25 cellular contexts compared by ENCODE assay signal in the genomic region with DNA sequence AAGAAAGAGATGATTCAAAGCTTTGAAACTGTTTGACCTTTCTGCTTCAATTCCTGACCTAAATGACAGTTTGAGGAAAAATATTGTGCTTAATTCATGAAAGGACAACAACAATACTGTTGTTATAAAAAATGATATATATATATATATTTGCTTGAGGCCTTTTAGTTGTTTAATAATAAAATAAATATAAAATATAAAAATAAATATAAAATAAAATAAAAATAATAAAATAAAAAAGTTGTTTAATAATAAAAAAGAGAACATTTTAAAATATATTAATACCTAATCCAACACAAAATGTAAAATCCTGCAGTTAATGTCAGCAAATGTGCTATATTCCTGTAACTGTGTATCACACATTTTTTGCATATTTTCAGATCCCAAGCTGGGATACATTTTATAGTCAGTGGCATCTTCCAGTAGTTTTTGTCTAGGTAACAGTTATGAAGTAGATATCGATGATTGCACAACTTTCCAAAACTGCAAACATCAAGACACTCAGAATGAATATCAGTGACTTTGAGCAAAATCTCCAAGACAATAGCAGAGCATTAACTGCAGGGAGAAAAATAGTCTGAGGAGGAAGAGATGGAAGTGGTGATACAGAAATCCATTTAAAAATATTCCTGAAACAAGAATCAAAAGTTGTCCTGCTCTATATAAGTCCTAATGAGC.
"Had no signal": no experiment of that assay in that cellular context is flagged by ENCODE, and none has a peak within 500 bp of the region (broad histone marks: within the 10 kb centered on the region; RNA-seq: fewer than 3 reads in every experiment).

No MANE protein-coding gene starts in this region.

- H3K4me3 ChIP-seq: left ventricle myocardium inferior, lung, ovary, prostate gland, sigmoid colon, smooth muscle cell, tibial nerve, uterus had no signal

- H3K27ac ChIP-seq: left ventricle myocardium inferior, ovary, prostate gland, sigmoid colon, tibial nerve, uterus had no signal

- DNase-seq: hypothalamus; immature natural killer cell; left ventricle myocardium inferior; mesendoderm; naive B cell; ovary; posterior cingulate gyrus; retina; right cardiac atrium; sigmoid colon; stimulated activated CD4-positive, alpha-beta T cell treated with anti-CD3 and anti-CD28 coated beads, Interleukin-1b, Interleukin-23, amount 100 ng/mL, for 48 hours; stimulated activated CD4-positive, alpha-beta T cell treated with anti-CD3 and anti-CD28 coated beads, Interleukin-2, amount 100 ng/mL, for 48 hours; stimulated activated CD4-positive, alpha-beta T cell treated with anti-CD3 and anti-CD28 coated beads, Interleukin-4, amount 100 ng/mL, for 4 hours; stimulated activated CD8-positive, alpha-beta memory T cell treated with anti-CD3 and anti-CD28 coated beads, Interleukin-4, amount 100 ng/mL, for 48 hours; stimulated activated naive CD4-positive, alpha-beta T cell treated with Interleukin-2 at 50 U/mL for 16 hours; stimulated activated naive CD8-positive, alpha-beta T cell treated with anti-CD3 and anti-CD28 coated beads, Interleukin-15, amount 100 ng/mL, for 72 hours; substantia nigra; uterus had no signal

- H3K9me3 ChIP-seq: left ventricle myocardium inferior, ovary, prostate gland, sigmoid colon, tibial nerve, uterus had no signal

- H3K4me1 ChIP-seq: left ventricle myocardium inferior, prostate gland, sigmoid colon, tibial nerve, uterus had no signal

- H3K27me3 ChIP-seq: ovary, sigmoid colon, tibial nerve, uterus had no signal

- FAIRE-seq: islet of Langerhans had no signal

- ATAC-seq: natural killer cell treated with Interleukin-12 subunit alpha and Interleukin-12 subunit beta and Interleukin-15 and Interleukin-18, amount 100 ng/mL, for 72 hours; right cardiac atrium; stimulated activated memory B cell treated with anti-CD40 and anti-IgM and Interleukin-4, amounts not matched to agents 10 μg/mL and 1 μg/mL and 100 μg/mL, for 72 hours; stimulated activated naive CD8-positive, alpha-beta T cell treated with anti-CD3 and anti-CD28 coated beads, Interleukin-15, amount 100 ng/mL, for 72 hours had no signal

- H3K36me3 ChIP-seq: left ventricle myocardium inferior, ovary, prostate gland, sigmoid colon, tibial nerve, uterus had no signal
